8 cellular contexts compared by ENCODE assay signal in genomic region chr16:27238016-27238587, GRCh38. TPM values are rescaled to one million over a fixed set of nuclear protein-coding genes. Genes with fewer than 3 reads are reported as not detected.
A peak's percentile ranks its signal among the peaks of the same experiment; 100 is the strongest.
DNase-seq lines count a peak whose midpoint lies in the region; ATAC-seq lines count a peak whose summit lies in the region.

No MANE protein-coding gene starts in this region.

- H3K9me3 ChIP-seq in right cardiac atrium (ENCODE audit: control insufficient read depth, low read length), result no peaks in the 10 kb centered on the region

- DNase-seq in activated CD4-positive, alpha-beta memory T cell treated with anti-CD3 and anti-CD28 coated beads for 36 hours, result peak; percentile 64
- DNase-seq in right cardiac atrium (peak; percentile 64 to 85 (median 81)), NCI-H2196 treated with DMSO at 0.1 percent for 48 hours (lab: John Stamatoyannopoulos, UW; ENCODE audit: unreplicated experiment) (no peak), SIG-M5 treated with dmso at 0.1 percent for 504 hours (lab: John Stamatoyannopoulos, UW; ENCODE audit: unreplicated experiment) (no peak), SKM-1 (lab: John Stamatoyannopoulos, UW; ENCODE audit: unreplicated experiment) (no peak)
- peak; percentile 61 for DNase-seq in stimulated activated naive CD8-positive, alpha-beta T cell treated with anti-CD3 and anti-CD28 coated beads, Interleukin-15, Interleukin-2, amounts not matched to agents 100 U/mL and 50 U/mL, for 24 hours

- H3K9me3 Mint-ChIP-seq in activated CD4-positive, alpha-beta memory T cell treated with anti-CD3 and anti-CD28 coated beads for 36 hours, result no peaks in the 10 kb centered on the region

- peak overlapping the region; percentile 68 for H3K4me3 Mint-ChIP-seq in activated CD4-positive, alpha-beta memory T cell treated with anti-CD3 and anti-CD28 coated beads for 36 hours

- no peak overlapping the region for H3K4me3 ChIP-seq in right cardiac atrium (ENCODE audit: low read length)

- ATAC-seq in GM18868 (IDR thresholded peaks at IDR 0.05; ENCODE audit: unreplicated experiment), result peak; percentile 26
- peak; percentile 24 for ATAC-seq in HG03066 (IDR thresholded peaks at IDR 0.05; ENCODE audit: low read depth, unreplicated experiment)
- peak; percentile 32 to 48 for ATAC-seq in right cardiac atrium
- ATAC-seq in stimulated activated naive CD8-positive, alpha-beta T cell treated with anti-CD3 and anti-CD28 coated beads, Interleukin-15, Interleukin-2, amounts not matched to agents 100 U/mL and 50 U/mL, for 24 hours, result peak; percentile 2

- H3K4me1 Mint-ChIP-seq in activated CD4-positive, alpha-beta memory T cell treated with anti-CD3 and anti-CD28 coated beads for 36 hours (ENCODE audit: low read depth), result peaks cover 78% of the 10 kb centered on the region

- CTCF ChIA-PET in activated CD4-positive, alpha-beta memory T cell treated with anti-CD3 and anti-CD28 coated beads for 36 hours (lab: Charles Lee), result interaction anchor here (1.0 to 5.3 kb wide), 2 partner anchors 130 to 137 kb away, joined by 3 to 108 read pairs; no protein-coding TSS in a partner anchor

- H3K27ac ChIP-seq in right cardiac atrium (ENCODE audit: low read length), result peak overlapping the region; percentile 49

- no peaks in the 10 kb centered on the region for H3K27me3 Mint-ChIP-seq in activated CD4-positive, alpha-beta memory T cell treated with anti-CD3 and anti-CD28 coated beads for 36 hours

- POLR2A ChIA-PET in activated CD4-positive, alpha-beta memory T cell treated with anti-CD3 and anti-CD28 coated beads for 36 hours (lab: Charles Lee), result interaction anchor here (0.5 to 7.7 kb wide), 7 partner anchors 12 to 169 kb away, joined by 3 to 123 read pairs (median 24); partner anchors contain the start of genes IL21R and NSMCE1

- no peaks in the 10 kb centered on the region for H3K27me3 ChIP-seq in right cardiac atrium (ENCODE audit: control insufficient read depth, insufficient read depth)

- H3K36me3 Mint-ChIP-seq in activated CD4-positive, alpha-beta memory T cell treated with anti-CD3 and anti-CD28 coated beads for 36 hours, result peaks cover 19% of the 10 kb centered on the region

- peaks cover 20% of the 10 kb centered on the region for H3K4me1 ChIP-seq in right cardiac atrium (ENCODE audit: control insufficient read depth, insufficient read depth, low read length)

- WGBS in right cardiac atrium, result 53% methylated on average over 16 of the region's 16 CpGs

- intact Hi-C loops in activated CD4-positive, alpha-beta memory T cell treated with anti-CD3 and anti-CD28 coated beads for 36 hours (cut with micrococcal nuclease), result no loop called here
- intact Hi-C loops in right cardiac atrium (cut with DNase I), result loop anchor here (10.0 kb wide), 3 partner anchors 77 to 217 kb away; partner anchors contain the start of gene IL4R (in 1 of the 4)

- peak overlapping the region; percentile 99 for H3K27ac Mint-ChIP-seq in activated CD4-positive, alpha-beta memory T cell treated with anti-CD3 and anti-CD28 coated beads for 36 hours

RNA-seq across cellular contexts. Expression of gene NSMCE1, which starts 30.5 kb away (rescaled TPM):
- 100 to 1,000 TPM; 120 to 121 TPM for total RNA-seq in activated CD4-positive, alpha-beta memory T cell treated with anti-CD3 and anti-CD28 coated beads for 36 hours
- total RNA-seq in right cardiac atrium, result 10 to 100 TPM; 27.3 to 36.8 (median 29.3) TPM
- polyA plus RNA-seq in right cardiac atrium, result 40.1 TPM

RNA-seq across cellular contexts. Expression of gene KDM8, which starts 34.8 kb away (rescaled TPM):
- 1 to 10 TPM; 8.7 to 9.7 TPM for total RNA-seq in activated CD4-positive, alpha-beta memory T cell treated with anti-CD3 and anti-CD28 coated beads for 36 hours
- 1 to 10 TPM; 3.2 to 6.1 (median 5.1) TPM for total RNA-seq in right cardiac atrium
- polyA plus RNA-seq in right cardiac atrium, result 3.1 TPM

Comparison
In these comparisons a context has a peak if more than half of its experiments do, and no peak if none do; other contexts are left out.
1. DNase-seq: peak in activated CD4-positive, alpha-beta memory T cell treated with anti-CD3 and anti-CD28 coated beads for 36 hours (single experiment), right cardiac atrium (3 of 3) and stimulated activated naive CD8-positive, alpha-beta T cell treated with anti-CD3 and anti-CD28 coated beads, Interleukin-15, Interleukin-2, amounts not matched to agents 100 U/mL and 50 U/mL, for 24 hours (single experiment); none in NCI-H2196 treated with DMSO at 0.1 percent for 48 hours (single experiment), SIG-M5 treated with dmso at 0.1 percent for 504 hours (single experiment) and SKM-1 (single experiment).
2. Peak in every context shown above with its lines, with median percentiles within 50 percentile points of each other: ATAC-seq.